In the genomic region with DNA sequence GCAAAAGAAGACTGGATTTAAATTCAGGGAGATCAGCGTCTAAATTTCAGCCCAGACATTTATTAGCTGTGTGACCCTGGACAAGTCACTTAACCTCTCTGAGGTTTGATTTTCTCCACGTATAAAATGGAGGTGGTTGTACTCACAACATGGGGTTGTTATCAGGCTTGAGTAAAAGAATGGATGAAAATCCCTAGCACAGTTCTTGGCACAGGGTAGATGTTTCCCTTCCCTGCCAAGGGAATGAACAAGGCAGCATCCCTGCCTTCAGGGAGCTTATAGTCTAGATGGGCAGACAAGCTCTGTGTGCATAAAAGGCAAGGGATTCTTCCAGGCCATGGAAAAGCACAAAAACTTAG, we compare ENCODE assay signal across 20 cellular contexts.
"Had no signal": no experiment of that assay in that cellular context is flagged by ENCODE, and none has a peak within 500 bp of the region (broad histone marks: within the 10 kb centered on the region; RNA-seq: fewer than 3 reads in every experiment).

No MANE protein-coding gene starts in this region.

- H2AFZ ChIP-seq: hepatocyte had no signal

- H3K4me3 Mint-ChIP-seq: endodermal cell; naive thymus-derived CD8-positive, alpha-beta T cell had no signal

- H3K4me1 Mint-ChIP-seq: endodermal cell had no signal

- H3K27me3 ChIP-seq: colonic mucosa, hepatocyte, right atrium auricular region, stomach had no signal

- H3K9me3 Mint-ChIP-seq: endodermal cell; naive thymus-derived CD8-positive, alpha-beta T cell had no signal

- H3K4me3 ChIP-seq: colonic mucosa, hepatocyte, mucosa of descending colon, right atrium auricular region, stomach, thoracic aorta, transverse colon had no signal

- H3K9me3 ChIP-seq: colonic mucosa, mucosa of descending colon, right atrium auricular region, stomach, thoracic aorta, transverse colon had no signal

- H3K27ac Mint-ChIP-seq: endodermal cell had no signal

- H3K36me3 Mint-ChIP-seq: naive thymus-derived CD8-positive, alpha-beta T cell had no signal

- H3K79me2 ChIP-seq: hepatocyte had no signal

- H3K36me3 ChIP-seq: colonic mucosa, right atrium auricular region, stomach, thoracic aorta, transverse colon had no signal

- FAIRE-seq: endothelial cell of umbilical vein, small intestine had no signal

- ATAC-seq: left colon; left ventricle myocardium superior; mucosa of descending colon; naive thymus-derived CD8-positive, alpha-beta T cell had no signal

- DNase-seq: colonic mucosa; effector CD4-positive, alpha-beta T cell; endodermal cell; erythroblast; foreskin melanocyte; head of caudate nucleus; left colon; left ventricle myocardium superior; mucosa of descending colon; naive thymus-derived CD8-positive, alpha-beta T cell; small intestine; stimulated activated CD4-positive, alpha-beta T cell treated with anti-CD3 and anti-CD28 coated beads, Interleukin-12 subunit alpha, Interleukin-12 subunit beta, amount 100 ng/mL, for 4 hours; stimulated activated naive CD4-positive, alpha-beta T cell; stomach; substantia nigra; transverse colon had no signal

- H3K27ac ChIP-seq: colonic mucosa, hepatocyte, right atrium auricular region, stomach, thoracic aorta, transverse colon had no signal

- H3K4me1 ChIP-seq: colonic mucosa, stomach, transverse colon had no signal
